Comparison of ENCODE assay signal across 9 cellular contexts in genomic region chr10:88281592-88282268, GRCh38.
A peak's percentile ranks its signal among the peaks of the same experiment; 100 is the strongest.
DNase-seq lines count a peak whose midpoint lies in the region; ATAC-seq, FAIRE-seq and TF ChIP-seq lines count a peak whose summit lies in the region.
"Had no signal": no experiment of that assay in that cellular context is flagged by ENCODE, and none has a peak within 500 bp of the region (broad histone marks: within the 10 kb centered on the region; RNA-seq: fewer than 3 reads in every experiment).

No MANE protein-coding gene starts in this region.

- intact Hi-C loops in right lobe of liver (cut with DNase I), result no loop called here

- H2AFZ ChIP-seq in Karpas-422 (ENCODE audit: low read length), result peak overlapping the region; percentile 32; the same call in 1 of the 2 replicates

- H3K27ac ChIP-seq in Karpas-422 (ENCODE audit: low read length), result peak overlapping the region; percentile 26; the same call in 1 of the 2 replicates
- no peak overlapping the region for H3K27ac ChIP-seq in right lobe of liver

- no peaks in the 10 kb centered on the region for H3K9me2 ChIP-seq in Karpas-422 (replicated peaks; ENCODE audit: insufficient read depth, low read length)

- FAIRE-seq in bronchial epithelial cell (lab: Jason Lieb, UNC), result no peak

- H3K4me1 ChIP-seq in Karpas-422 (ENCODE audit: low read length), result peaks cover 23% of the 10 kb centered on the region
- no peaks in the 10 kb centered on the region for H3K4me1 ChIP-seq in right lobe of liver

- no peaks in the 10 kb centered on the region for H3K27me3 ChIP-seq in Karpas-422 (ENCODE audit: low read length)
- H3K27me3 ChIP-seq in bronchial epithelial cell (ENCODE audit: control insufficient read depth, insufficient read depth, low read length), result no peaks in the 10 kb centered on the region
- H3K27me3 ChIP-seq in right lobe of liver, result no peaks in the 10 kb centered on the region

- peak; percentile 46 for DNase-seq in Karpas-422
- peak; percentile 77 for DNase-seq in bronchial epithelial cell (ENCODE audit: low read depth)
- peak; percentile 51 for DNase-seq in retinal pigment epithelial cell (ENCODE audit: low read depth)
- DNase-seq in right lobe of liver, result no peak
- no peak for DNase-seq in AML-193 (lab: John Stamatoyannopoulos, UW)
- DNase-seq in occipital lobe (lab: John Stamatoyannopoulos, UW), result no peak
- no peak for DNase-seq in NCI-H345 treated with DMSO at 0.1 percent for 48 hours (lab: John Stamatoyannopoulos, UW; ENCODE audit: unreplicated experiment)
- DNase-seq: NCI-H2029 treated with DMSO at 0.1 percent for 48 hours had no signal

- 59% methylated on average over 5 of the region's 5 CpGs for WGBS in right lobe of liver (ENCODE audit: insufficient coverage, low coverage, low lambda C conversion rate, missing lambda C conversion rate)

- peak overlapping the region; percentile 58 for H3K4me2 ChIP-seq in Karpas-422 (ENCODE audit: low read depth, low read length, poor library complexity, severe bottlenecking)

- peak overlapping the region; percentile 16 for H3K9ac ChIP-seq in Karpas-422 (ENCODE audit: low read length)

- TF ChIP-seq POLR2A in right lobe of liver (IDR thresholded peaks at IDR 0.05), result no peak

- H3K4me3 ChIP-seq in GM08714 (ENCODE audit: low read length) (peak overlapping the region; percentile 50; the same call in 1 of the 2 replicates), Karpas-422 (ENCODE audit: low read length) (peak overlapping the region; percentile 18; the same call in 1 of the 2 replicates), bronchial epithelial cell (ENCODE audit: low read depth, low read length) (no peak overlapping the region), retinal pigment epithelial cell (ENCODE audit: low read length) (no peak overlapping the region), right lobe of liver (no peak overlapping the region)

- no peak for TF ChIP-seq CTCF in bronchial epithelial cell (IDR thresholded peaks at IDR 0.05; ENCODE audit: insufficient read depth, low read length, severe bottlenecking)
- TF ChIP-seq CTCF in retinal pigment epithelial cell (conservative IDR thresholded peaks at IDR 0.05; ENCODE audit: low read depth, low read length), result no peak
- TF ChIP-seq CTCF in right lobe of liver (IDR thresholded peaks at IDR 0.05), result no peak

- H3K36me3 ChIP-seq in Karpas-422 (ENCODE audit: insufficient read depth, low read length) (no peaks in the 10 kb centered on the region), bronchial epithelial cell (ENCODE audit: control insufficient read depth, insufficient read depth, low read length) (no peaks in the 10 kb centered on the region), right lobe of liver (no peaks in the 10 kb centered on the region)

- ATAC-seq in right lobe of liver, result no peak

- no peaks in the 10 kb centered on the region for H4K20me1 ChIP-seq in Karpas-422 (ENCODE audit: insufficient read depth, low read depth, low read length)

- no peaks in the 10 kb centered on the region for H3K79me2 ChIP-seq in Karpas-422 (ENCODE audit: low read length)

- no peaks in the 10 kb centered on the region for H3K9me3 ChIP-seq in Karpas-422 (ENCODE audit: low read length)
- no peaks in the 10 kb centered on the region for H3K9me3 ChIP-seq in right lobe of liver

Comparison
In these comparisons a context has a peak if more than half of its experiments do, and no peak if none do; other contexts are left out.
1. H3K4me3 ChIP-seq: peak in GM08714 (single experiment) and Karpas-422 (single experiment); none in bronchial epithelial cell (single experiment), retinal pigment epithelial cell (single experiment) and right lobe of liver (0 of 3).
2. DNase-seq: peak in Karpas-422 (single experiment), bronchial epithelial cell (single experiment) and retinal pigment epithelial cell (single experiment); none in right lobe of liver (0 of 3), AML-193 (0 of 2), occipital lobe (single experiment) and NCI-H345 treated with DMSO at 0.1 percent for 48 hours (single experiment).